ENCODE assay signal across 8 cellular contexts in the genomic region with DNA sequence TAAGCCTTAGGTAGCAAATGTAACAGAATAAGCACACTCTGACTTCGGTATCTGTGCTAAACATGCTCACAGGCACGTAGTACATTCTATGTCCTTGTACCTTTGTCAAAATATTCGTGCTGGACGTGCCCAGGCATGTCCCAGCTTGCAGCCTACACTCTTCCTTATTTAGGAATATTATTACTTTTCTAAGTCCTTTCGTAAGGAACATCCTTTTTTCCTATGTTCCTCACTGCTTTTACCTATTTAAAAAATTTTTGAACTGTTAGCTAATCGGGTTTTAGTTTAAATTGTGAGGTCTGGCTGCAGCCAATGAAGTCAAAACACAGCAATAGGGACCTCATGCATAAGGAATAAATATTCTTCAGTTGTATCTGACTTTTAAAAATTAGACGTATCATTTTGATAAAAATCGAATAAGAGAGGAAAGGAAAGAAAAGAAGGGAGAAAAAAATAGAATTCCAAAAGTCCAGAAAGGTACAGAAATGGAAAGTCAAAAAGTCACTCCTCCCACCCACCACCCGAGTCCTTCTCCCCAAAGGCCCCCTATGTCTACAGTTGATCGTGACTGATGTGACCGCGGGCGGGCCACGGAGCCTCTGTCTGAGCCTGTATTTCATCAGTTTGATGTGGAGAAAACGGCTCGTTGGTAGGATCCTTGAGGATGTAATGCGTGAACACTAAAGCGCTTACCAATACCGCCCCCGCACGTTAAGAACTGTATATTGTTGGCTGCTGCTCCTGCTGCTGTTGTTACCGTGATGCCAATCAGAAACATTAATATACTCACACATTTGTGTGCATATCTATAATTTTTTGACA. TPM values are rescaled to one million over a fixed set of nuclear protein-coding genes. Genes with fewer than 3 reads are reported as not detected.
A peak's percentile ranks its signal among the peaks of the same experiment; 100 is the strongest.
DNase-seq lines count a peak whose midpoint lies in the region; ATAC-seq and TF ChIP-seq lines count a peak whose summit lies in the region.

No MANE protein-coding gene starts in this region.

- intact Hi-C loops in A673 (cut with micrococcal nuclease; ENCODE audit: unreplicated experiment): loop anchor here (1.0 kb wide), 1 partner anchor 12 kb away; no protein-coding TSS in a partner anchor
- intact Hi-C loops in thyroid gland (cut with DNase I): no loop called here

- H3K27me3 ChIP-seq in A673 (replicated peaks; ENCODE audit: insufficient read depth, low read depth, low read length, poor library complexity) (no peaks in the 10 kb centered on the region), thyroid gland (no peaks in the 10 kb centered on the region)

- ATAC-seq in GM19023 (IDR thresholded peaks at IDR 0.05; ENCODE audit: unreplicated experiment) (peak; percentile 27), HG03159 (IDR thresholded peaks at IDR 0.05; ENCODE audit: unreplicated experiment) (peak; percentile 25)
- ATAC-seq in effector memory CD8-positive, alpha-beta T cell (replicated peaks): peak; percentile 54

- no TSS peak for BruUV-seq in A673 (replicated peaks; lab: Mats Ljungman, UMichigan)

- no peaks in the 10 kb centered on the region for H3K27me3 Mint-ChIP-seq in effector memory CD8-positive, alpha-beta T cell

- DNase-seq in A673 (ENCODE audit: low spot score): peak; percentile 88
- DNase-seq in effector memory CD8-positive, alpha-beta T cell: peak; percentile 30 to 60 (median 48)
- DNase-seq in mucosa of gallbladder (ENCODE audit: low spot score): peak; percentile 79
- peak; percentile 68 for DNase-seq in thyroid gland
- DNase-seq in NCI-H1930 (lab: John Stamatoyannopoulos, UW): no peak

- no peak for TF ChIP-seq POLR2A in thyroid gland (IDR thresholded peaks at IDR 0.05)

- H3K4me3 ChIP-seq in A673 (ENCODE audit: low read depth, low read length, poor library complexity, severe bottlenecking): peak overlapping the region; percentile 52
- H3K4me3 ChIP-seq in thyroid gland (replicated peaks in 1 of 3): peak overlapping the region in 2 of 3 donors; percentile 33 to 35

- H3K27ac Mint-ChIP-seq in effector memory CD8-positive, alpha-beta T cell: no peak overlapping the region

- TF ChIP-seq CTCF in A673 (conservative IDR thresholded peaks at IDR 0.05; ENCODE audit: low read depth, low read length) (peak; percentile 53), VCaP (conservative IDR thresholded peaks at IDR 0.05) (peak; percentile 76), thyroid gland (IDR thresholded peaks at IDR 0.05) (peak in 4 of 6 experiments; percentile 39 to 51 (median 46))

- H3K36me3 Mint-ChIP-seq in effector memory CD8-positive, alpha-beta T cell (ENCODE audit: insufficient read depth): peaks cover 9% of the 10 kb centered on the region

- peak overlapping the region; percentile 80 for H3K27ac ChIP-seq in A673 (ENCODE audit: low read depth, low read length, poor library complexity, severe bottlenecking)
- peak overlapping the region; percentile 81 for H3K27ac ChIP-seq in VCaP
- peak overlapping the region; percentile 95 to 98 (median 96) for H3K27ac ChIP-seq in thyroid gland

- no peaks in the 10 kb centered on the region for H3K9me3 Mint-ChIP-seq in effector memory CD8-positive, alpha-beta T cell

- H3K4me1 ChIP-seq in A673 (ENCODE audit: insufficient read depth, low read length, poor library complexity, severe bottlenecking) (peaks cover 19% of the 10 kb centered on the region), thyroid gland (peaks cover 12 to 14% of the 10 kb centered on the region in 2 donors)

- WGBS in thyroid gland, 2 donors: 5 to 6% methylated on average over 22 of the region's 22 CpGs

- CTCF ChIA-PET in A673 (lab: Charles Lee): interaction anchor here (1.1 kb wide), 1 partner anchor 32 kb away, joined by 3 read pairs; no protein-coding TSS in a partner anchor

- POLR2A ChIA-PET in A673 (lab: Charles Lee; ENCODE audit: low non-redundant PET): no interaction called here

- peaks cover 4 to 8% of the 10 kb centered on the region in 2 donors for H3K4me1 Mint-ChIP-seq in effector memory CD8-positive, alpha-beta T cell (ENCODE audit: low read depth in 2 of 2)

- H3K36me3 ChIP-seq in A673 (ENCODE audit: insufficient read depth, low read length, poor library complexity, severe bottlenecking) (no peaks in the 10 kb centered on the region), thyroid gland (no peaks in the 10 kb centered on the region)

- H3K9me3 ChIP-seq in A673 (ENCODE audit: low read depth, low read length, poor library complexity, severe bottlenecking) (no peaks in the 10 kb centered on the region), thyroid gland (no peaks in the 10 kb centered on the region)

- H3K4me3 Mint-ChIP-seq in effector memory CD8-positive, alpha-beta T cell: no peak overlapping the region

RNA-seq across cellular contexts. Expression of a gene that starts 24.4 kb away (rescaled TPM):
- total RNA-seq in A673 (2021) (965 and 1,053 TPM in 2 replicates), mucosa of gallbladder (1,032 TPM), thyroid gland (1,000 to 10,000 TPM in 2 of 4 donors, 100 to 1,000 TPM in 2; 907 to 1,424 (median 1,000) TPM)

RNA-seq across cellular contexts. Expression of a gene that starts 50.1 kb away (rescaled TPM):
- total RNA-seq in A673 (2021): 43.9 and 57.4 TPM in 2 replicates
- 21.0 TPM for total RNA-seq in mucosa of gallbladder
- total RNA-seq in thyroid gland: 10 to 100 TPM in 2 of 4 donors, 1 to 10 TPM in 2; 8.3 to 16.0 (median 10.1) TPM

RNA-seq across cellular contexts. Expression of a gene that starts 54.6 kb away (rescaled TPM):
- 24.1 and 26.0 TPM in 2 replicates for total RNA-seq in A673 (2021)
- 39.9 TPM for total RNA-seq in mucosa of gallbladder
- total RNA-seq in thyroid gland: 10 to 100 TPM in 1 of 4 donors, 1 to 10 TPM in 3; 3.8 to 11.1 (median 7.7) TPM

Comparison
In these comparisons a context has a peak if more than half of its experiments do, and no peak if none do; other contexts are left out.
1. DNase-seq: peak in A673 (single experiment), effector memory CD8-positive, alpha-beta T cell (3 of 3), mucosa of gallbladder (single experiment) and thyroid gland (2 of 2); none in NCI-H1930 (0 of 2).
2. Peak in every context shown above with its lines, with median percentiles within 50 percentile points of each other: H3K27ac ChIP-seq, CTCF ChIP-seq and ATAC-seq.